18 cellular contexts compared by ENCODE assay signal in genomic region chr2:237496428-237496827, GRCh38. TPM values are rescaled to one million over a fixed set of nuclear protein-coding genes. Genes with fewer than 3 reads are reported as not detected.
"Had no signal": no experiment of that assay in that cellular context is flagged by ENCODE, and none has a peak within 500 bp of the region (broad histone marks: within the 10 kb centered on the region; RNA-seq: fewer than 3 reads in every experiment).

No MANE protein-coding gene starts in this region.

- H3K4me1 Mint-ChIP-seq: immature natural killer cell had no signal

- H3K4me3 Mint-ChIP-seq: activated naive CD4-positive, alpha-beta T cell treated with anti-CD3 and anti-CD28 coated beads, Interleukin-2, amount 10 ng/mL, durations not matched to agents 7 days and 5 days; activated T-cell treated with anti-CD3 and anti-CD28 coated beads, Interleukin-2, amount 50 U/mL, for 24 hours; endodermal cell; immature natural killer cell; naive thymus-derived CD4-positive, alpha-beta T cell had no signal

- H3K36me3 ChIP-seq: cardiac muscle cell, suprapubic skin had no signal

- H3K36me3 Mint-ChIP-seq: activated naive CD4-positive, alpha-beta T cell treated with anti-CD3 and anti-CD28 coated beads, Interleukin-2, amount 10 ng/mL, durations not matched to agents 7 days and 5 days; immature natural killer cell had no signal

- H3K4me3 ChIP-seq: cardiac muscle cell, dorsolateral prefrontal cortex, lung, suprapubic skin had no signal

- ATAC-seq: naive thymus-derived CD4-positive, alpha-beta T cell had no signal

- H3K27ac ChIP-seq: cardiac muscle cell, dorsolateral prefrontal cortex had no signal

- H3K27ac Mint-ChIP-seq: activated naive CD4-positive, alpha-beta T cell treated with anti-CD3 and anti-CD28 coated beads, Interleukin-2, amount 10 ng/mL, durations not matched to agents 7 days and 5 days; activated T-cell treated with anti-CD3 and anti-CD28 coated beads, Interleukin-2, amount 50 U/mL, for 24 hours; endodermal cell; immature natural killer cell had no signal

- DNase-seq: activated CD4-positive, alpha-beta T cell treated with anti-CD3 and anti-CD28 coated beads, Interleukin-2, amount 50 U/mL, for 48 hours; activated naive CD4-positive, alpha-beta T cell treated with anti-CD3 and anti-CD28 coated beads, Interleukin-2, amount 10 ng/mL, durations not matched to agents 7 days and 5 days; activated T-cell treated with anti-CD3 and anti-CD28 coated beads, Interleukin-2, amount 50 U/mL, for 24 hours; head of caudate nucleus; immature natural killer cell; naive thymus-derived CD4-positive, alpha-beta T cell; stimulated activated CD4-positive, alpha-beta T cell treated with anti-CD3 and anti-CD28 coated beads, Interleukin-4, amount 100 ng/mL, for 1 hour; stimulated activated naive CD4-positive, alpha-beta T cell; T-helper 1 cell; T1000; trophoblast cell had no signal

- H3K27me3 ChIP-seq: cardiac muscle cell, suprapubic skin had no signal

RNA-seq across cellular contexts. Expression of gene MLPH, which starts 9.4 kb away (rescaled TPM):
- total RNA-seq: mononuclear cell; naive thymus-derived CD4-positive, alpha-beta T cell; skeletal muscle tissue had no signal
- polyA plus RNA-seq: immature natural killer cell; naive thymus-derived CD4-positive, alpha-beta T cell had no signal
